15 cellular contexts compared by ENCODE assay signal in genomic region chr7:51263631-51264484, GRCh38. TPM values are rescaled to one million over a fixed set of nuclear protein-coding genes. Genes with fewer than 3 reads are reported as not detected.
A peak's percentile ranks its signal among the peaks of the same experiment; 100 is the strongest.
DNase-seq lines count a peak whose midpoint lies in the region; TF ChIP-seq lines count a peak whose summit lies in the region.
"Had no signal": no experiment of that assay in that cellular context is flagged by ENCODE, and none has a peak within 500 bp of the region (broad histone marks: within the 10 kb centered on the region; RNA-seq: fewer than 3 reads in every experiment).

No MANE protein-coding gene starts in this region.

- TF ChIP-seq CTCF in C4-2B (conservative IDR thresholded peaks at IDR 0.05) = no peak
- no peak for TF ChIP-seq CTCF in GM20000 (IDR thresholded peaks at IDR 0.05; ENCODE audit: extremely low read depth, missing control alignments)

- no peaks in the 10 kb centered on the region for H3K36me3 Mint-ChIP-seq in activated naive CD4-positive, alpha-beta T cell treated with anti-CD3 and anti-CD28 coated beads for 36 hours (ENCODE audit: low read depth)

- no peaks in the 10 kb centered on the region for H3K4me1 Mint-ChIP-seq in activated naive CD4-positive, alpha-beta T cell treated with anti-CD3 and anti-CD28 coated beads for 36 hours (ENCODE audit: low read depth)

- no peak overlapping the region for H3K4me3 Mint-ChIP-seq in activated naive CD4-positive, alpha-beta T cell treated with anti-CD3 and anti-CD28 coated beads for 36 hours

- peaks cover 3% of the 10 kb centered on the region for H3K27me3 Mint-ChIP-seq in activated naive CD4-positive, alpha-beta T cell treated with anti-CD3 and anti-CD28 coated beads for 36 hours (ENCODE audit: low read depth)

- peak; percentile 65 for DNase-seq in NCI-H2196 (lab: John Stamatoyannopoulos, UW; ENCODE audit: unreplicated experiment)
- DNase-seq in mucosa of gallbladder (ENCODE audit: low spot score) = peak; percentile 87
- DNase-seq in activated naive CD4-positive, alpha-beta T cell treated with anti-CD3 and anti-CD28 coated beads for 36 hours = no peak
- DNase-seq in NCI-H1092 treated with DMSO at 0.1 percent for 48 hours (lab: John Stamatoyannopoulos, UW) = no peak
- no peak for DNase-seq in GM20000 (ENCODE audit: low spot score)
- DNase-seq in activated CD8-positive, alpha-beta memory T cell treated with anti-CD3 and anti-CD28 coated beads, Interleukin-2, amount 50 U/mL, for 48 hours = no peak
- DNase-seq: activated CD4-positive, alpha-beta T cell treated with anti-CD3 and anti-CD28 coated beads, Interleukin-2, amount 50 U/mL, for 48 hours; activated naive CD4-positive, alpha-beta T cell; cerebellar nuclear complex; NCI-H82 had no signal

- H3K9me3 ChIP-seq in esophagus (ENCODE audit: control insufficient read depth in 2 of 2, insufficient read depth in 1 of 2, low read depth in 1 of 2, low read length in 1 of 2) = no peaks in the 10 kb centered on the region
- H3K9me3 ChIP-seq: thoracic aorta had no signal

- no peaks in the 10 kb centered on the region for H3K36me3 ChIP-seq in esophagus (ENCODE audit: control insufficient read depth in 2 of 2, insufficient read depth in 2 of 2, low read length in 1 of 2)
- H3K36me3 ChIP-seq: thoracic aorta had no signal

- H3K4me1 ChIP-seq in esophagus (ENCODE audit: control insufficient read depth in 2 of 2, insufficient read depth in 2 of 2, low read length in 1 of 2) = peaks cover 13 to 31% of the 10 kb centered on the region in 2 donors

- intact Hi-C loops in activated naive CD4-positive, alpha-beta T cell treated with anti-CD3 and anti-CD28 coated beads for 36 hours (cut with micrococcal nuclease) = no loop called here

- H3K27me3 ChIP-seq in esophagus (ENCODE audit: control insufficient read depth in 1 of 2, insufficient read depth in 2 of 2, low read length in 2 of 2) = no peaks in the 10 kb centered on the region

- no peaks in the 10 kb centered on the region for H3K9me3 Mint-ChIP-seq in activated naive CD4-positive, alpha-beta T cell treated with anti-CD3 and anti-CD28 coated beads for 36 hours

- CTCF ChIA-PET in activated naive CD4-positive, alpha-beta T cell treated with anti-CD3 and anti-CD28 coated beads for 36 hours (lab: Charles Lee) = interaction anchor here (0.8 kb wide), 1 partner anchor 9 kb away, joined by 4 read pairs; no protein-coding TSS in a partner anchor

- 72 to 73% methylated on average over 10 of the region's 10 CpGs for WGBS in esophagus, 2 donors

- H3K4me3 ChIP-seq in esophagus (ENCODE audit: low read depth in 1 of 2, low read length in 2 of 2) = no peak overlapping the region
- H3K4me3 ChIP-seq: thoracic aorta had no signal

- H3K27ac Mint-ChIP-seq in activated naive CD4-positive, alpha-beta T cell treated with anti-CD3 and anti-CD28 coated beads for 36 hours = no peak overlapping the region

- H3K27ac ChIP-seq in C4-2B (peak overlapping the region; percentile 74), esophagus (ENCODE audit: low read depth in 2 of 2, low read length in 1 of 2) (peak overlapping the region; percentile 80 to 97)
- H3K27ac ChIP-seq: HL-60, thoracic aorta had no signal

RNA-seq across cellular contexts. Expression of gene COBL, which starts 52.8 kb away (rescaled TPM):
- polyA plus RNA-seq in esophagus = 1 to 10 TPM; 3.6 to 6.1 TPM
- 87.3 TPM for total RNA-seq in mucosa of gallbladder
- not detected for total RNA-seq in activated naive CD4-positive, alpha-beta T cell treated with anti-CD3 and anti-CD28 coated beads for 36 hours
- total RNA-seq: lung microvascular endothelial cell had no signal

Comparison
In these comparisons a context has a peak if more than half of its experiments do, and no peak if none do; other contexts are left out.
1. DNase-seq: peak in NCI-H2196 (single experiment) and mucosa of gallbladder (single experiment); none in activated naive CD4-positive, alpha-beta T cell treated with anti-CD3 and anti-CD28 coated beads for 36 hours (single experiment), NCI-H1092 treated with DMSO at 0.1 percent for 48 hours (single experiment), GM20000 (single experiment) and activated CD8-positive, alpha-beta memory T cell treated with anti-CD3 and anti-CD28 coated beads, Interleukin-2, amount 50 U/mL, for 48 hours (single experiment).
2. RNA of gene COBL, which starts 52.8 kb away (total RNA-seq): 87.3 TPM in mucosa of gallbladder (single experiment); not detected in activated naive CD4-positive, alpha-beta T cell treated with anti-CD3 and anti-CD28 coated beads for 36 hours; every median in the first group is over 10 times any median in the second.